ENCODE assay signal across 8 cellular contexts in the genomic region with DNA sequence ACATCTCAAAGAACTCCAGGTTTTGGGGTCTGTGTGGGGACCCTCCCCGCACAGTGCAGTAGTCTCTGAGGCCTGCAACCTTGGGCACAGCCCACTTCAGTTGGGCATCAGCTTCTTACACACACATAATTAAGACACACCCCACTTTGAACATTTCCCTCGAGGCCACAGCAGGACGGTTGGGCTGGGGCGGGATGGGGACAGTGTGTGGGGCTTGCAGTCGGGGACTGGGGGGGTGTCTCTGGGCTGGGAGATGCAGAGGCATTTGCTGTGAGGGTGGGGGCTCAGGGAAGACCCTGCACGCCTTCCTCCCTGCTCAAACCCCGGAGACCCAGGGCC. TPM values are rescaled to one million over a fixed set of nuclear protein-coding genes. Genes with fewer than 3 reads are reported as not detected.
A peak's percentile ranks its signal among the peaks of the same experiment; 100 is the strongest.
DNase-seq lines count a peak whose midpoint lies in the region; ATAC-seq and TF ChIP-seq lines count a peak whose summit lies in the region.

No MANE protein-coding gene starts in this region.

- peak overlapping the region; percentile 93 for H3K4me3 Mint-ChIP-seq in natural killer cell

- H3K4me3 ChIP-seq in AG10803 (ENCODE audit: low read length): peak overlapping the region; percentile 64
- peak overlapping the region; percentile 49 to 54 for H3K4me3 ChIP-seq in cardiac fibroblast (replicated peaks in 1 of 2; ENCODE audit: low read depth in 2 of 2, low read length in 2 of 2)

- TF ChIP-seq EP300 in Ishikawa (IDR thresholded peaks at IDR 0.05; ENCODE audit: borderline replicate concordance): no peak

- no peaks in the 10 kb centered on the region for H3K27me3 Mint-ChIP-seq in natural killer cell (ENCODE audit: low read depth in 2 of 2)

- intact Hi-C loops in natural killer cell (cut with micrococcal nuclease): loop anchor here (5.0 to 10.0 kb wide), 4 partner anchors 43 to 1613 kb away; a partner anchor contains a TSS
- intact Hi-C loops in posterior cingulate gyrus (cut with DNase I): no loop called here
- intact Hi-C loops in head of caudate nucleus (cut with DNase I): loop anchor here (5.0 kb wide), 1 partner anchor 37 kb away; a partner anchor contains a TSS

- H3K27ac Mint-ChIP-seq in natural killer cell: peak overlapping the region; percentile 94 to 97

- H3K9me3 Mint-ChIP-seq in natural killer cell: no peaks in the 10 kb centered on the region

- DNase-seq in AG10803 (ENCODE audit: low read depth): no peak
- DNase-seq in cardiac fibroblast (ENCODE audit: low read depth in 2 of 2): peak in 1 of 2 donors; percentile 34
- no peak for DNase-seq in natural killer cell
- no peak for DNase-seq in posterior cingulate gyrus
- DNase-seq in head of caudate nucleus: no peak
- no peak for DNase-seq in DMS114 treated with DMSO at 0.1 percent for 48 hours (lab: John Stamatoyannopoulos, UW; ENCODE audit: unreplicated experiment)
- DNase-seq in DMS 273 treated with DMSO at 0.1 percent for 48 hours (lab: John Stamatoyannopoulos, UW): no peak

- TF ChIP-seq RAD21 in Ishikawa (IDR thresholded peaks at IDR 0.05; ENCODE audit: low read depth): no peak

- ATAC-seq in natural killer cell: peak in 1 of 3 donors; percentile 6

- TF ChIP-seq CTCF in AG10803 (conservative IDR thresholded peaks at IDR 0.05; ENCODE audit: low read length) (no peak), cardiac fibroblast (IDR thresholded peaks at IDR 0.05; ENCODE audit: low read depth, low read length) (no peak), natural killer cell (IDR thresholded peaks at IDR 0.05) (no peak)

- H3K36me3 Mint-ChIP-seq in natural killer cell: no peaks in the 10 kb centered on the region

- peaks cover 20 to 39% of the 10 kb centered on the region in 2 donors for H3K4me1 Mint-ChIP-seq in natural killer cell

TF ChIP-seq in Ishikawa, 13 proteins besides CTCF, POLR2A, EP300 and RAD21:
- TF ChIP-seq CEBPB (IDR thresholded peaks at IDR 0.05) (no peak), ZBTB7A (IDR thresholded peaks at IDR 0.05; ENCODE audit: low read depth) (0 out of 2 replicates have a peak, but pooled peaks have one; percentile 7)

RNA-seq across cellular contexts. Expression of a gene that starts 1.2 kb away (rescaled TPM):
- 100 to 1,000 TPM; 140 to 191 (median 176) TPM for total RNA-seq in natural killer cell

RNA-seq across cellular contexts. Expression of a gene that starts 34.5 kb away (rescaled TPM):
- 10 to 100 TPM; 24.9 to 26.7 (median 25.6) TPM for total RNA-seq in natural killer cell

RNA-seq across cellular contexts. Expression of a gene that starts 38.0 kb away (rescaled TPM):
- 10 to 100 TPM in 2 of 3 donors, 1 to 10 TPM in 1; 9.6 to 13.5 (median 11.3) TPM for total RNA-seq in natural killer cell

RNA-seq across cellular contexts. Expression of a gene that starts 44.6 kb away (rescaled TPM):
- total RNA-seq in natural killer cell: not detected
